In genomic region chr1:9444532-9444931, GRCh38 we compare ENCODE assay signal across 27 cellular contexts.
A peak's percentile ranks its signal among the peaks of the same experiment; 100 is the strongest.
DNase-seq lines count a peak whose midpoint lies in the region; ATAC-seq and TF ChIP-seq lines count a peak whose summit lies in the region.
"Had no signal": no experiment of that assay in that cellular context is flagged by ENCODE, and none has a peak within 500 bp of the region (broad histone marks: within the 10 kb centered on the region; RNA-seq: fewer than 3 reads in every experiment).

No MANE protein-coding gene starts in this region.

- WGBS in thymus, result 97% methylated on average over 12 of the region's 12 CpGs

- no peaks in the 10 kb centered on the region for H3K27me3 ChIP-seq in cardiac muscle cell
- no peaks in the 10 kb centered on the region for H3K27me3 ChIP-seq in thymus (ENCODE audit: control insufficient read depth, insufficient read depth)
- H3K27me3 ChIP-seq: foreskin keratinocyte, transverse colon had no signal

- no peak overlapping the region for H3K4me3 ChIP-seq in cardiac muscle cell
- no peak overlapping the region for H3K4me3 ChIP-seq in epithelial cell of esophagus (ENCODE audit: low read length)
- H3K4me3 ChIP-seq in thymus (ENCODE audit: low read length), result no peak overlapping the region
- H3K4me3 ChIP-seq: transverse colon had no signal

- intact Hi-C loops in Right ventricle myocardium inferior (cut with DNase I), result loop anchor here (5.0 kb wide), 1 partner anchor 42 kb away; no protein-coding TSS in a partner anchor

- H3K4me3 Mint-ChIP-seq in neural crest cell, result no peak overlapping the region
- H3K4me3 Mint-ChIP-seq: activated B cell treated with CpG ODN at 0.5 μM for 24 hours; CD8-positive, alpha-beta T cell; memory B cell; natural killer cell had no signal

- peaks cover 46% of the 10 kb centered on the region for H3K4me1 ChIP-seq in cardiac muscle cell (ENCODE audit: low read depth)
- peaks cover 4% of the 10 kb centered on the region for H3K4me1 ChIP-seq in thymus (ENCODE audit: control insufficient read depth, insufficient read depth, low read length)

- peaks cover 64% of the 10 kb centered on the region for H3K4me1 Mint-ChIP-seq in neural crest cell
- H3K4me1 Mint-ChIP-seq: natural killer cell had no signal

- H3K36me3 ChIP-seq in cardiac muscle cell (no peaks in the 10 kb centered on the region), thymus (ENCODE audit: control insufficient read depth, insufficient read depth) (no peaks in the 10 kb centered on the region)
- H3K36me3 ChIP-seq: transverse colon had no signal

- H3K9me3 ChIP-seq in cardiac muscle cell (ENCODE audit: low read depth) (no peaks in the 10 kb centered on the region), thymus (ENCODE audit: control insufficient read depth) (no peaks in the 10 kb centered on the region)
- H3K9me3 ChIP-seq: transverse colon had no signal

- no peak for ATAC-seq in Right ventricle myocardium inferior
- ATAC-seq: CD8-positive, alpha-beta T cell; natural killer cell; stimulated activated naive CD8-positive, alpha-beta T cell treated with anti-CD3 and anti-CD28 coated beads, Interleukin-15, Interleukin-2, amounts not matched to agents 100 U/mL and 50 U/mL, for 24 hours had no signal

- H3K36me3 Mint-ChIP-seq in neural crest cell (ENCODE audit: low read depth), result no peaks in the 10 kb centered on the region
- H3K36me3 Mint-ChIP-seq: CD8-positive, alpha-beta T cell; memory B cell; natural killer cell had no signal

- TF ChIP-seq CTCF in cardiac muscle cell (IDR thresholded peaks at IDR 0.05; ENCODE audit: low read depth, low read length), result no peak
- TF ChIP-seq CTCF in epithelial cell of esophagus (IDR thresholded peaks at IDR 0.05; ENCODE audit: insufficient read depth, low read depth, low read length, missing control alignments), result no peak
- no peak for TF ChIP-seq CTCF in neural crest cell (conservative IDR thresholded peaks at IDR 0.05)

- H3K27ac Mint-ChIP-seq in neural crest cell (ENCODE audit: unreplicated experiment), result peak overlapping the region; percentile 60
- H3K27ac Mint-ChIP-seq: activated B cell treated with CpG ODN at 0.5 μM for 24 hours; CD8-positive, alpha-beta T cell; memory B cell; natural killer cell had no signal

- H3K27ac ChIP-seq in cardiac muscle cell (peak overlapping the region; percentile 81), thymus (ENCODE audit: low read depth) (peak overlapping the region; percentile 42)
- H3K27ac ChIP-seq: foreskin keratinocyte had no signal

- H3K27me3 Mint-ChIP-seq in neural crest cell (ENCODE audit: low read depth), result no peaks in the 10 kb centered on the region
- H3K27me3 Mint-ChIP-seq: activated B cell treated with CpG ODN at 0.5 μM for 24 hours had no signal

- DNase-seq in cardiac muscle cell (ENCODE audit: low read depth in 1 of 2, low spot score in 1 of 2), result no peak
- DNase-seq in Right ventricle myocardium inferior (ENCODE audit: missing footprints), result no peak
- DNase-seq in epithelial cell of esophagus (ENCODE audit: low read depth), result peak; percentile 84
- DNase-seq in neural crest cell (ENCODE audit: low read depth, low spot score), result no peak
- no peak for DNase-seq in NCI-H446 treated with DMSO at 0.1 percent for 48 hours (lab: John Stamatoyannopoulos, UW)
- DNase-seq in NCI-H187 treated with DMSO at 0.1 percent for 48 hours (lab: John Stamatoyannopoulos, UW), result no peak
- DNase-seq in DMS 273 (lab: John Stamatoyannopoulos, UW; ENCODE audit: unreplicated experiment), result no peak
- DNase-seq: 8988T; activated B cell treated with CpG ODN at 0.5 μM for 24 hours; activated CD4-positive, alpha-beta T cell treated with anti-CD3 and anti-CD28 coated beads, Interleukin-2, amount 50 U/mL, for 48 hours; activated gamma-delta T cell; caudate nucleus; CD8-positive, alpha-beta T cell; DMS53; GF-D8; HCEC 1CT; KG1; natural killer cell; NCI-H146; NCI-H69; stimulated activated CD4-positive, alpha-beta T cell treated with anti-CD3 and anti-CD28 coated beads, Interleukin-4, amount 100 ng/mL, for 24 hours; stimulated activated naive CD8-positive, alpha-beta T cell treated with anti-CD3 and anti-CD28 coated beads, Interleukin-15, Interleukin-2, amounts not matched to agents 100 U/mL and 50 U/mL, for 24 hours; T1000; transverse colon had no signal

- no peaks in the 10 kb centered on the region for H3K9me3 Mint-ChIP-seq in neural crest cell
- H3K9me3 Mint-ChIP-seq: activated B cell treated with CpG ODN at 0.5 μM for 24 hours; CD8-positive, alpha-beta T cell; memory B cell; natural killer cell had no signal
